Comparison of ENCODE assay signal across 29 cellular contexts in genomic region chr3:19522305-19522704, GRCh38.
"Had no signal": no experiment of that assay in that cellular context is flagged by ENCODE, and none has a peak within 500 bp of the region (broad histone marks: within the 10 kb centered on the region; RNA-seq: fewer than 3 reads in every experiment).

No MANE protein-coding gene starts in this region.

- H3K36me3 Mint-ChIP-seq: stimulated activated effector memory CD8-positive, alpha-beta T cell treated with anti-CD3 and anti-CD28 coated beads, Interleukin-12 subunit alpha, Interleukin-12 subunit beta, amount 100 ng/mL, for 72 hours; type B pancreatic cell had no signal

- H3K27me3 ChIP-seq: stomach, suprapubic skin, testis, thyroid gland, tibial artery, tibial nerve, transverse colon, upper lobe of left lung, upper lobe of right lung, uterus, vagina had no signal

- H3K9me3 ChIP-seq: stomach, testis, thoracic aorta, thyroid gland, tibial artery, tibial nerve, transverse colon, upper lobe of left lung, upper lobe of right lung, uterus, vagina had no signal

- H3K4me3 Mint-ChIP-seq: stimulated activated effector memory CD8-positive, alpha-beta T cell treated with anti-CD3 and anti-CD28 coated beads, Interleukin-12 subunit alpha, Interleukin-12 subunit beta, amount 100 ng/mL, for 72 hours; stimulated activated memory B cell treated with anti-CD40 and anti-IgM and Interleukin-4, amounts not matched to agents 10 μg/mL and 1 μg/mL and 100 μg/mL, for 72 hours; stimulated activated naive B cell treated with anti-CD40 and anti-IgM and Interleukin-4, amounts not matched to agents 10 μg/mL and 1 μg/mL and 100 μg/mL, for 72 hours; stimulated activated naive CD8-positive, alpha-beta T cell treated with anti-CD3 and anti-CD28 coated beads, Interleukin-15, amount 100 ng/mL, for 72 hours; stimulated activated naive CD8-positive, alpha-beta T cell treated with anti-CD3 and anti-CD28 coated beads, Interleukin-15, Interleukin-2, amounts not matched to agents 100 ng/mL and 50 ng/mL, for 24 hours; type B pancreatic cell had no signal

- ATAC-seq: stimulated activated effector memory CD8-positive, alpha-beta T cell treated with anti-CD3 and anti-CD28 coated beads, Interleukin-12 subunit alpha, Interleukin-12 subunit beta, amount 100 ng/mL, for 72 hours; stimulated activated memory B cell treated with anti-CD40 and anti-IgM and Interleukin-4, amounts not matched to agents 10 μg/mL and 1 μg/mL and 100 μg/mL, for 72 hours; stimulated activated naive B cell treated with anti-CD40 and anti-IgM and Interleukin-4, amounts not matched to agents 10 μg/mL and 1 μg/mL and 100 μg/mL, for 72 hours; stimulated activated naive CD8-positive, alpha-beta T cell treated with anti-CD3 and anti-CD28 coated beads, Interleukin-15, amount 100 ng/mL, for 72 hours; stimulated activated naive CD8-positive, alpha-beta T cell treated with anti-CD3 and anti-CD28 coated beads, Interleukin-15, Interleukin-2, amounts not matched to agents 100 U/mL and 50 U/mL, for 24 hours; upper lobe of right lung had no signal

- H3K9me3 Mint-ChIP-seq: stimulated activated memory B cell treated with anti-CD40 and anti-IgM and Interleukin-4, amounts not matched to agents 10 μg/mL and 1 μg/mL and 100 μg/mL, for 72 hours; stimulated activated naive B cell treated with anti-CD40 and anti-IgM and Interleukin-4, amounts not matched to agents 10 μg/mL and 1 μg/mL and 100 μg/mL, for 72 hours; stimulated activated naive CD8-positive, alpha-beta T cell treated with anti-CD3 and anti-CD28 coated beads, Interleukin-15, amount 100 ng/mL, for 72 hours; type B pancreatic cell had no signal

- H3K27ac Mint-ChIP-seq: stimulated activated effector memory CD8-positive, alpha-beta T cell treated with anti-CD3 and anti-CD28 coated beads, Interleukin-12 subunit alpha, Interleukin-12 subunit beta, amount 100 ng/mL, for 72 hours; stimulated activated memory B cell treated with anti-CD40 and anti-IgM and Interleukin-4, amounts not matched to agents 10 μg/mL and 1 μg/mL and 100 μg/mL, for 72 hours; stimulated activated naive B cell treated with anti-CD40 and anti-IgM and Interleukin-4, amounts not matched to agents 10 μg/mL and 1 μg/mL and 100 μg/mL, for 72 hours; stimulated activated naive CD8-positive, alpha-beta T cell treated with anti-CD3 and anti-CD28 coated beads, Interleukin-15, amount 100 ng/mL, for 72 hours; stimulated activated naive CD8-positive, alpha-beta T cell treated with anti-CD3 and anti-CD28 coated beads, Interleukin-15, Interleukin-2, amounts not matched to agents 100 ng/mL and 50 ng/mL, for 24 hours; type B pancreatic cell had no signal

- FAIRE-seq: urothelium cell line had no signal

- H3K27me3 Mint-ChIP-seq: stimulated activated memory B cell treated with anti-CD40 and anti-IgM and Interleukin-4, amounts not matched to agents 10 μg/mL and 1 μg/mL and 100 μg/mL, for 72 hours; stimulated activated naive B cell treated with anti-CD40 and anti-IgM and Interleukin-4, amounts not matched to agents 10 μg/mL and 1 μg/mL and 100 μg/mL, for 72 hours; stimulated activated naive CD8-positive, alpha-beta T cell treated with anti-CD3 and anti-CD28 coated beads, Interleukin-15, amount 100 ng/mL, for 72 hours; stimulated activated naive CD8-positive, alpha-beta T cell treated with anti-CD3 and anti-CD28 coated beads, Interleukin-15, Interleukin-2, amounts not matched to agents 100 ng/mL and 50 ng/mL, for 24 hours; type B pancreatic cell had no signal

- H3K27ac ChIP-seq: stomach, suprapubic skin, testis, thoracic aorta, thyroid gland, tibial artery, tibial nerve, transverse colon, upper lobe of left lung, upper lobe of right lung, uterus, vagina had no signal

- H3K36me3 ChIP-seq: stomach, suprapubic skin, thoracic aorta, thyroid gland, tibial artery, tibial nerve, transverse colon, upper lobe of left lung, upper lobe of right lung, uterus, vagina had no signal

- DNase-seq: stimulated activated CD4-positive, alpha-beta T cell treated with anti-CD3 and anti-CD28 coated beads, Interleukin-2, amount 100 ng/mL, for 48 hours; stimulated activated CD4-positive, alpha-beta T cell treated with anti-CD3 and anti-CD28 coated beads, Interleukin-4, amount 100 ng/mL, for 1 hour; stimulated activated CD4-positive, alpha-beta T cell treated with anti-CD3 and anti-CD28 coated beads, Interleukin-4, amount 100 ng/mL, for 24 hours; stimulated activated CD4-positive, alpha-beta T cell treated with anti-CD3 and anti-CD28 coated beads, Interleukin-4, amount 100 ng/mL, for 4 hours; stimulated activated CD8-positive, alpha-beta memory T cell treated with anti-CD3 and anti-CD28 coated beads, Interleukin-4, amount 100 ng/mL, for 48 hours; stimulated activated naive B cell treated with anti-CD40 and anti-IgM and Interleukin-4, amounts not matched to agents 10 μg/mL and 1 μg/mL and 100 μg/mL, for 72 hours; stimulated activated naive CD4-positive, alpha-beta T cell; stimulated activated naive CD4-positive, alpha-beta T cell treated with Interleukin-2 at 50 U/mL for 16 hours; stimulated activated naive CD8-positive, alpha-beta T cell treated with anti-CD3 and anti-CD28 coated beads, Interleukin-15, amount 100 ng/mL, for 72 hours; stimulated activated naive CD8-positive, alpha-beta T cell treated with anti-CD3 and anti-CD28 coated beads, Interleukin-15, Interleukin-2, amounts not matched to agents 100 U/mL and 50 U/mL, for 24 hours; stomach; substantia nigra; testis; thyroid gland; tibial artery; transverse colon; trophoblast cell; upper lobe of left lung; upper lobe of right lung; uterus had no signal

- H3K4me1 ChIP-seq: stomach, suprapubic skin, testis, thyroid gland, tibial nerve, transverse colon, upper lobe of left lung, upper lobe of right lung, uterus, vagina had no signal

- H3K4me1 Mint-ChIP-seq: stimulated activated effector memory CD8-positive, alpha-beta T cell treated with anti-CD3 and anti-CD28 coated beads, Interleukin-12 subunit alpha, Interleukin-12 subunit beta, amount 100 ng/mL, for 72 hours; stimulated activated naive CD8-positive, alpha-beta T cell treated with anti-CD3 and anti-CD28 coated beads, Interleukin-15, amount 100 ng/mL, for 72 hours had no signal

- H3K4me3 ChIP-seq: stomach, suprapubic skin, testis, thoracic aorta, thyroid gland, tibial artery, tibial nerve, transverse colon, upper lobe of left lung, upper lobe of right lung, uterus, vagina had no signal
